In the genomic region with DNA sequence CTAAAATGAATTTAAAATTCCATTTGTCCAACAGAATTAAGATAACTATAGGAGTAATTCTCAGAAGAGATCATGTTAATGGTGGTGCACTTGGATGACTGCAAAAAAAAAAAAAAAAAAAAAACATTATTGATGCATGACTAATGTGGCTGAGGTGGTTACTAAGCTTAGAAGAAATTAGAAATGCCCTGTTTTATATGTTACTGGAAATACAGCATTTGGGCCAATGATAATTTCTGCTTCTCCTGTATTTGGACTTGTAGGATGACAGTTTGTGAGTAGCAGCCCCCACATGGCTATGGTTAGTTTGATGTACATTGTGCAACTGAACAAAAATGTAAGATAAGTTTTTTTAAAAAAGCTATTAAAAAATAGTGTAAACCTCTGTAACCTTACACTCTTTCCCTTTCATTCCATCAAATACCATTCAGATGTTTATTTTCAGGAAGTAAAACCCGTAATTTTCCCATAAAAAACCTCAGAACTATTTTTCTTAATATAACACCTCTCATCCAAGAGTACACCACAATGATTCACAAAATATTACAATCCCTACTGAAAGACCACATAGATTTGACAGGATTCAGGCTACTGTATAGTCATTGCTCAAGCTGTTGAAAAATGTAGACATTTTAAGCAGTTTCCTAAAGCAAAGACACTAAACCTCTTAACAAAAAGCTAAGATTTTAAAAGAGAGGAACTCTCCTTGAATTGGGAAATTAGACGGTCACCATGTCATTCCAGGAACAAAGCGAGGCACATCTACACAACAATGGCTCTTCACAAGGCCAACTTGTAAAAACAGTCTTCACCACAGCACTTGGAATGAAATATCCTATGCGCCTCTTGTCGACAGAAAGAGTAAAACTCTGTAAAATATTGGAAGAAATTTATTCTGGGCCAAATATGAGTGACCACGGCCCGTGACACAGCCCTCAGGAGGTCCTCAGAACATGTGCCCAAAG, we compare ENCODE assay signal across 1 cellular context.
TF ChIP-seq lines count a peak whose summit lies in the region.

No MANE protein-coding gene starts in this region.

TF ChIP-seq in SK-N-SH treated with all-trans-retinoic acid at 6 μM for 48 hours, 23 proteins besides CTCF, POLR2A, EP300 and RAD21 (continued from another document):
- TF ChIP-seq, protein P1, sequence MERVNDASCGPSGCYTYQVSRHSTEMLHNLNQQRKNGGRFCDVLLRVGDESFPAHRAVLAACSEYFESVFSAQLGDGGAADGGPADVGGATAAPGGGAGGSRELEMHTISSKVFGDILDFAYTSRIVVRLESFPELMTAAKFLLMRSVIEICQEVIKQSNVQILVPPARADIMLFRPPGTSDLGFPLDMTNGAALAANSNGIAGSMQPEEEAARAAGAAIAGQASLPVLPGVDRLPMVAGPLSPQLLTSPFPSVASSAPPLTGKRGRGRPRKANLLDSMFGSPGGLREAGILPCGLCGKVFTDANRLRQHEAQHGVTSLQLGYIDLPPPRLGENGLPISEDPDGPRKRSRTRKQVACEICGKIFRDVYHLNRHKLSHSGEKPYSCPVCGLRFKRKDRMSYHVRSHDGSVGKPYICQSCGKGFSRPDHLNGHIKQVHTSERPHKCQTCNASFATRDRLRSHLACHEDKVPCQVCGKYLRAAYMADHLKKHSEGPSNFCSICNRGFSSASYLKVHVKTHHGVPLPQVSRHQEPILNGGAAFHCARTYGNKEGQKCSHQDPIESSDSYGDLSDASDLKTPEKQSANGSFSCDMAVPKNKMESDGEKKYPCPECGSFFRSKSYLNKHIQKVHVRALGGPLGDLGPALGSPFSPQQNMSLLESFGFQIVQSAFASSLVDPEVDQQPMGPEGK (CRISPR knock-in tag; IDR thresholded peaks at IDR 0.05; ENCODE audit: borderline replicate concordance) = no peak
- TF ChIP-seq ZFP30 (CRISPR knock-in tag; IDR thresholded peaks at IDR 0.05) (no peak), ZFP3 (CRISPR knock-in tag; IDR thresholded peaks at IDR 0.05) (no peak)
